ENCODE assay signal across 26 cellular contexts in genomic region chr5:136621743-136622142, GRCh38.
DNase-seq lines count a peak whose midpoint lies in the region; ATAC-seq, FAIRE-seq and TF ChIP-seq lines count a peak whose summit lies in the region.
"Had no signal": no experiment of that assay in that cellular context is flagged by ENCODE, and none has a peak within 500 bp of the region (broad histone marks: within the 10 kb centered on the region; RNA-seq: fewer than 3 reads in every experiment).

No MANE protein-coding gene starts in this region.

- DNase-seq in K562 (ENCODE audit: extremely low read depth in 1 of 4, low spot score in 3 of 4) (no peak), endothelial cell of umbilical vein (ENCODE audit: low read depth, low spot score) (no peak), mesendoderm (no peak), glutamatergic neuron (no peak), putamen (ENCODE audit: low spot score) (no peak)
- DNase-seq: 8988T; ACHN; BE2C; C1 segment of cervical spinal cord; CD4-positive, alpha-beta memory T cell; CD4-positive, CD25-positive, alpha-beta regulatory T cell; CD8-positive, alpha-beta memory T cell; COR-L47; DMS 273 treated with DMSO at 0.1 percent for 48 hours; DMS153; DMS53; DMS79; DND-41; EL; GDM1 had no signal

- 7% methylated on average over 3 of the region's 3 CpGs for WGBS in K562 (ENCODE audit: insufficient coverage, low coverage, missing lambda C conversion rate)
- WGBS in mesendoderm (ENCODE audit: extremely low coverage, insufficient coverage, low lambda C conversion rate) = no CpG with 5 or more reads among the region's 3 CpGs

- no peak overlapping the region for H4K8ac ChIP-seq in mesendoderm (ENCODE audit: low read depth, low read length)

- TF ChIP-seq POLR2A in K562 (conservative IDR thresholded peaks at IDR 0.05) (no peak), endothelial cell of umbilical vein (IDR thresholded peaks at IDR 0.05; ENCODE audit: low read depth, low read length) (no peak)

- H3K79me2 ChIP-seq in K562 (ENCODE audit: control insufficient read depth, insufficient read depth, low read length) (no peaks in the 10 kb centered on the region), endothelial cell of umbilical vein (ENCODE audit: control insufficient read depth, insufficient read depth, low read length) (no peaks in the 10 kb centered on the region), mesendoderm (ENCODE audit: control insufficient read depth, insufficient read depth, low read length) (no peaks in the 10 kb centered on the region)

- no peak overlapping the region for H2AK5ac ChIP-seq in mesendoderm (ENCODE audit: low read length)

- TF ChIP-seq EP300 in K562 (IDR thresholded peaks at IDR 0.05; ENCODE audit: low read length) = no peak

- no peaks in the 10 kb centered on the region for H3K79me1 ChIP-seq in mesendoderm (ENCODE audit: low read length)

- no peak overlapping the region for H3K23ac ChIP-seq in mesendoderm (ENCODE audit: low read length)

- intact Hi-C loops in K562 (cut with micrococcal nuclease) (no loop called here), endothelial cell of umbilical vein (cut with micrococcal nuclease) (loop anchor here (2.0 kb wide), 1 partner anchor 107 kb away; no protein-coding TSS in a partner anchor)

- no peak overlapping the region for H3K4me3 Mint-ChIP-seq in glutamatergic neuron (ENCODE audit: unreplicated experiment)
- H3K4me3 Mint-ChIP-seq: CD14-positive monocyte; CD4-positive, alpha-beta memory T cell; CD4-positive, CD25-positive, alpha-beta regulatory T cell; CD8-positive, alpha-beta memory T cell had no signal

- H3K9me3 ChIP-seq in K562 (replicated peaks; ENCODE audit: control insufficient read depth, insufficient read depth, low read depth, low read length) (no peaks in the 10 kb centered on the region), endothelial cell of umbilical vein (replicated peaks; ENCODE audit: control insufficient read depth, insufficient read depth, low read length) (no peaks in the 10 kb centered on the region)
- H3K9me3 ChIP-seq: BE2C, BLaER1 had no signal

- H3K9ac ChIP-seq in K562 (ENCODE audit: insufficient read depth in 1 of 2, low read depth in 2 of 2, low read length in 2 of 2) (no peak overlapping the region), endothelial cell of umbilical vein (replicated peaks; ENCODE audit: extremely low read depth, insufficient read depth, low read length) (no peak overlapping the region), mesendoderm (ENCODE audit: low read length) (no peak overlapping the region)
- H3K9ac ChIP-seq: BLaER1 had no signal

- H2BK120ac ChIP-seq in mesendoderm (ENCODE audit: low read depth, low read length) = no peak overlapping the region

- dilution Hi-C loops in endothelial cell of umbilical vein (cut with MboI; ENCODE audit: extremely low pct_ligation_motif_present, low sequenced_read_pairs) = no loop called here

- POLR2A ChIA-PET in K562 (lab: Yijun Ruan, JAX) (interaction anchor here (0.6 kb wide), 1 partner anchor 156 kb away, joined by 3 read pairs; no protein-coding TSS in a partner anchor), endothelial cell of umbilical vein (lab: Charles Lee) (no interaction called here)

- CTCF ChIA-PET in K562 (lab: Yijun Ruan, JAX; ENCODE audit: low intra/inter-chr PET ratio) (no interaction called here), endothelial cell of umbilical vein (lab: Charles Lee) (interaction anchor here (1.1 kb wide), 1 partner anchor 12 kb away, joined by 3 read pairs; no protein-coding TSS in a partner anchor)

- H3K27me3 ChIP-seq in K562 (ENCODE audit: control insufficient read depth in 2 of 2, insufficient read depth in 2 of 2, low read length in 2 of 2) (no peaks in the 10 kb centered on the region), endothelial cell of umbilical vein (ENCODE audit: control insufficient read depth in 2 of 2, insufficient read depth in 2 of 2, low read length in 2 of 2) (no peaks in the 10 kb centered on the region), mesendoderm (ENCODE audit: insufficient read depth, low read length, poor library complexity) (no peaks in the 10 kb centered on the region)
- H3K27me3 ChIP-seq: BE2C, BLaER1 had no signal

- H3K36me3 ChIP-seq in K562 (ENCODE audit: control insufficient read depth, insufficient read depth, low read length) = no peaks in the 10 kb centered on the region
- H3K36me3 ChIP-seq in endothelial cell of umbilical vein (ENCODE audit: control insufficient read depth in 2 of 2, extremely low read depth in 1 of 2, insufficient read depth in 2 of 2, low read length in 2 of 2) = no peaks in the 10 kb centered on the region
- no peaks in the 10 kb centered on the region for H3K36me3 ChIP-seq in mesendoderm (ENCODE audit: control insufficient read depth, insufficient read depth, low read length)
- H3K36me3 ChIP-seq: BE2C, BLaER1 had no signal

- H3K56ac ChIP-seq in mesendoderm (ENCODE audit: low read length) = no peak overlapping the region

- in situ Hi-C loops in K562 (cut with MboI) = no loop called here

- ATAC-seq in K562 = no peak
- no peak for ATAC-seq in HG03469 (IDR thresholded peaks at IDR 0.05; ENCODE audit: unreplicated experiment)
- ATAC-seq: GM12878 had no signal

- peak overlapping the region; percentile 78 for H2BK15ac ChIP-seq in mesendoderm (replicated peaks; ENCODE audit: low read depth)

- no peak for TF ChIP-seq RAD21 in K562 (CRISPR knock-in tag; conservative IDR thresholded peaks at IDR 0.05 in 1 of 2, IDR thresholded peaks at IDR 0.05 in 1 of 2)

- FAIRE-seq in K562 (lab: Jason Lieb, UNC) (no peak), endothelial cell of umbilical vein (lab: Jason Lieb, UNC) (no peak)
- FAIRE-seq: GM12878, GM12892, GM18507 had no signal

- no peak overlapping the region for H2BK5ac ChIP-seq in mesendoderm (ENCODE audit: low read length)

- H4K20me1 ChIP-seq in K562 (replicated peaks; ENCODE audit: control insufficient read depth, insufficient read depth, low read length) (no peaks in the 10 kb centered on the region), endothelial cell of umbilical vein (replicated peaks; ENCODE audit: control insufficient read depth, extremely low read depth, insufficient read depth, low read length) (no peaks in the 10 kb centered on the region)
- H4K20me1 ChIP-seq: BLaER1 had no signal

- H2AFZ ChIP-seq in K562 (ENCODE audit: low read depth, low read length) (no peak overlapping the region), endothelial cell of umbilical vein (ENCODE audit: low read depth, low read length) (peak overlapping the region; percentile 63)

- no TSS peak for BruUV-seq in K562 (replicated peaks; lab: Mats Ljungman, UMichigan)
- no TSS peak for BruUV-seq in endothelial cell of umbilical vein (replicated peaks; lab: Mats Ljungman, UMichigan)

- H3K18ac ChIP-seq in mesendoderm (ENCODE audit: low read length) = no peak overlapping the region

- no peak overlapping the region for H4K5ac ChIP-seq in mesendoderm (ENCODE audit: low read length)

- H3K9me3 Mint-ChIP-seq in glutamatergic neuron (ENCODE audit: unreplicated experiment) = no peaks in the 10 kb centered on the region

- H3K4me3 ChIP-seq in K562 = no peak overlapping the region
- H3K4me3 ChIP-seq in endothelial cell of umbilical vein (replicated peaks in 1 of 3; ENCODE audit: insufficient read depth in 1 of 3, low read depth in 1 of 3, low read length in 3 of 3) = no peak overlapping the region
- no peak overlapping the region for H3K4me3 ChIP-seq in mesendoderm (ENCODE audit: low read length)
- H3K4me3 ChIP-seq: BLaER1, GM12878 had no signal

- H3K4me2 ChIP-seq in K562 (ENCODE audit: insufficient read depth, low read length) (no peak overlapping the region), endothelial cell of umbilical vein (ENCODE audit: insufficient read depth, low read length) (no peak overlapping the region), mesendoderm (ENCODE audit: low read length) (no peak overlapping the region)
- H3K4me2 ChIP-seq: BLaER1 had no signal

- H3K4ac ChIP-seq in mesendoderm (ENCODE audit: low read depth, low read length) = no peak overlapping the region

- H3K27ac ChIP-seq in K562 (ENCODE audit: extremely low read depth, low read depth, low read length) = no peak overlapping the region
- no peak overlapping the region for H3K27ac ChIP-seq in endothelial cell of umbilical vein (ENCODE audit: insufficient read depth, low read depth, low read length)
- H3K27ac ChIP-seq in mesendoderm (ENCODE audit: low read depth, low read length) = no peak overlapping the region
- H3K27ac ChIP-seq: BLaER1 had no signal

- no peaks in the 10 kb centered on the region for H3K4me1 Mint-ChIP-seq in glutamatergic neuron (ENCODE audit: low read depth, unreplicated experiment)
- H3K4me1 Mint-ChIP-seq: CD14-positive monocyte; CD4-positive, alpha-beta memory T cell; CD4-positive, CD25-positive, alpha-beta regulatory T cell; CD8-positive, alpha-beta memory T cell had no signal

- H3K27me3 Mint-ChIP-seq in glutamatergic neuron (ENCODE audit: unreplicated experiment) = no peaks in the 10 kb centered on the region
- H3K27me3 Mint-ChIP-seq: CD4-positive, alpha-beta memory T cell; CD4-positive, CD25-positive, alpha-beta regulatory T cell had no signal

- no peaks in the 10 kb centered on the region for H3K36me3 Mint-ChIP-seq in glutamatergic neuron (ENCODE audit: unreplicated experiment)
- H3K36me3 Mint-ChIP-seq: CD14-positive monocyte; CD4-positive, alpha-beta memory T cell; CD4-positive, CD25-positive, alpha-beta regulatory T cell; CD8-positive, alpha-beta memory T cell had no signal

- H3K27ac Mint-ChIP-seq in glutamatergic neuron (ENCODE audit: unreplicated experiment) = no peak overlapping the region
- H3K27ac Mint-ChIP-seq: CD4-positive, alpha-beta memory T cell; CD4-positive, CD25-positive, alpha-beta regulatory T cell; CD8-positive, alpha-beta memory T cell had no signal

- H3K4me1 ChIP-seq in K562 (replicated peaks in 1 of 2; ENCODE audit: control insufficient read depth in 2 of 2, insufficient read depth in 2 of 2, low read length in 2 of 2) (peaks cover 0 to 11% of the 10 kb centered on the region in 2 experiments; a peak in 2 of 5 replicates), endothelial cell of umbilical vein (ENCODE audit: control insufficient read depth, extremely low read depth, insufficient read depth, low read length) (peaks cover 48% of the 10 kb centered on the region), mesendoderm (ENCODE audit: control insufficient read depth, low read depth, low read length) (no peaks in the 10 kb centered on the region)
- H3K4me1 ChIP-seq: BE2C had no signal

- H3K9me1 ChIP-seq in K562 (ENCODE audit: control insufficient read depth, insufficient read depth, low read length) (no peaks in the 10 kb centered on the region), endothelial cell of umbilical vein (replicated peaks; ENCODE audit: control insufficient read depth, extremely low read depth, insufficient read depth, low read length) (no peaks in the 10 kb centered on the region)

- no peak for TF ChIP-seq CTCF in K562 (IDR thresholded peaks at IDR 0.05 in 2 of 3, conservative IDR thresholded peaks at IDR 0.05 in 1 of 3; ENCODE audit: insufficient read depth in 2 of 3, low read depth in 1 of 3, low read length in 3 of 3)
- no peak for TF ChIP-seq CTCF in endothelial cell of umbilical vein (IDR thresholded peaks at IDR 0.05; ENCODE audit: extremely low read depth in 1 of 2, insufficient read depth in 1 of 2, low read depth in 1 of 2, low read length in 2 of 2)
- no peak for TF ChIP-seq CTCF in glutamatergic neuron (IDR thresholded peaks at IDR 0.05; ENCODE audit: partially characterized antibody, unreplicated experiment)

TF ChIP-seq in K562, 482 proteins besides CTCF, POLR2A, EP300 and RAD21 (continues in another document):
- no peak for TF ChIP-seq ZFP1 (CRISPR knock-in tag; IDR thresholded peaks at IDR 0.05)
